ENCODE assay signal across 9 cellular contexts in genomic region chr1:149916193-149916926, GRCh38. TPM values are rescaled to one million over a fixed set of nuclear protein-coding genes. Genes with fewer than 3 reads are reported as not detected.
A peak's percentile ranks its signal among the peaks of the same experiment; 100 is the strongest.
DNase-seq lines count a peak whose midpoint lies in the region; ATAC-seq and TF ChIP-seq lines count a peak whose summit lies in the region.
"Had no signal": no experiment of that assay in that cellular context is flagged by ENCODE, and none has a peak within 500 bp of the region (broad histone marks: within the 10 kb centered on the region; RNA-seq: fewer than 3 reads in every experiment).

No MANE protein-coding gene starts in this region.

- H2AFZ ChIP-seq in neural cell (ENCODE audit: low read depth, low read length): no peak overlapping the region

- peak overlapping the region; percentile 98 for H3K9ac ChIP-seq in neural cell (ENCODE audit: low read length)

- H3K4me3 Mint-ChIP-seq in CD4-positive, alpha-beta memory T cell: peak overlapping the region; percentile 85 to 94 (median 90)
- peak overlapping the region; percentile 81 for H3K4me3 Mint-ChIP-seq in chondrocyte (ENCODE audit: unreplicated experiment)

- CTCF ChIA-PET in CD4-positive, alpha-beta memory T cell (lab: Charles Lee; ENCODE audit: partially characterized antibody): no interaction called here

- TF ChIP-seq RAD21 in neural cell (conservative IDR thresholded peaks at IDR 0.05): no peak

- peak overlapping the region; percentile 87 for H3K4me2 ChIP-seq in neural cell (ENCODE audit: low read length)

- no peaks in the 10 kb centered on the region for H3F3A ChIP-seq in neural cell (ENCODE audit: insufficient read depth, low read length, poor library complexity, severe bottlenecking)

- DNase-seq in CD4-positive, alpha-beta memory T cell: no peak
- DNase-seq in Kasumi-1 (lab: John Stamatoyannopoulos, UW): peak; percentile 53 to 70
- no peak for DNase-seq in chondrocyte (ENCODE audit: low spot score)
- DNase-seq in putamen (ENCODE audit: low spot score): no peak
- DNase-seq in lower lobe of right lung: no peak
- DNase-seq: activated gamma-delta T cell treated with Interleukin-2 at 50 U/mL for 16 hours had no signal

- no peaks in the 10 kb centered on the region for H3K27me3 ChIP-seq in CD4-positive, alpha-beta memory T cell (ENCODE audit: insufficient read depth, low read length)
- H3K27me3 ChIP-seq in neural cell (ENCODE audit: insufficient read depth, low read depth, low read length): no peaks in the 10 kb centered on the region
- H3K27me3 ChIP-seq in lower lobe of right lung (ENCODE audit: low read depth): peaks cover 9% of the 10 kb centered on the region

- no peaks in the 10 kb centered on the region for H3K27me3 Mint-ChIP-seq in CD4-positive, alpha-beta memory T cell
- no peaks in the 10 kb centered on the region for H3K27me3 Mint-ChIP-seq in chondrocyte (ENCODE audit: low read depth)

- ATAC-seq in lower lobe of right lung (no peak), GM18511 (IDR thresholded peaks at IDR 0.05; ENCODE audit: unreplicated experiment) (no peak), HG02884 (IDR thresholded peaks at IDR 0.05; ENCODE audit: unreplicated experiment) (no peak)

- TF ChIP-seq CTCF in chondrocyte (IDR thresholded peaks at IDR 0.05) (no peak), neural cell (IDR thresholded peaks at IDR 0.05; ENCODE audit: poor library complexity, severe bottlenecking) (no peak), lower lobe of right lung (IDR thresholded peaks at IDR 0.05) (no peak)

- no peaks in the 10 kb centered on the region for H3K9me3 ChIP-seq in CD4-positive, alpha-beta memory T cell (ENCODE audit: control insufficient read depth in 1 of 2, low read length in 2 of 2)
- H3K9me3 ChIP-seq in neural cell (ENCODE audit: low read length): no peaks in the 10 kb centered on the region
- no peaks in the 10 kb centered on the region for H3K9me3 ChIP-seq in lower lobe of right lung

- no peaks in the 10 kb centered on the region for H3K9me2 ChIP-seq in neural cell (ENCODE audit: insufficient read depth, low read length)

- peaks cover 0 to 3% (median 0%) of the 10 kb centered on the region in 8 donors for H3K9me3 Mint-ChIP-seq in CD4-positive, alpha-beta memory T cell
- no peaks in the 10 kb centered on the region for H3K9me3 Mint-ChIP-seq in chondrocyte (ENCODE audit: low read depth)

- no peak for TF ChIP-seq EP300 in neural cell (conservative IDR thresholded peaks at IDR 0.05; ENCODE audit: poor library complexity, severe bottlenecking)

- H3K36me3 Mint-ChIP-seq in CD4-positive, alpha-beta memory T cell: peaks cover 0 to 2% of the 10 kb centered on the region in 2 donors
- peaks cover 12% of the 10 kb centered on the region for H3K36me3 Mint-ChIP-seq in chondrocyte (ENCODE audit: low read depth)

- no peaks in the 10 kb centered on the region for H4K20me1 ChIP-seq in neural cell (ENCODE audit: insufficient read depth)

- no peak overlapping the region for H3K27ac ChIP-seq in CD4-positive, alpha-beta memory T cell (ENCODE audit: low read depth, low read length)
- H3K27ac ChIP-seq in neural cell (ENCODE audit: low read length) (peak overlapping the region; percentile 83), lower lobe of right lung (no peak overlapping the region)

- H3K79me2 ChIP-seq in neural cell (replicated peaks; ENCODE audit: insufficient read depth, low read length): peaks cover 42% of the 10 kb centered on the region

- H3K4me1 Mint-ChIP-seq in CD4-positive, alpha-beta memory T cell: peaks cover 17 to 49% (median 29%) of the 10 kb centered on the region in 4 donors
- peaks cover 25% of the 10 kb centered on the region for H3K4me1 Mint-ChIP-seq in chondrocyte (ENCODE audit: low read depth)

- H3K4me1 ChIP-seq in CD4-positive, alpha-beta memory T cell (ENCODE audit: insufficient read depth, low read length): peaks cover 25% of the 10 kb centered on the region
- peaks cover 11% of the 10 kb centered on the region for H3K4me1 ChIP-seq in lower lobe of right lung

- H3K36me3 ChIP-seq in CD4-positive, alpha-beta memory T cell (ENCODE audit: insufficient read depth, low read length): no peaks in the 10 kb centered on the region
- H3K36me3 ChIP-seq in neural cell (ENCODE audit: insufficient read depth, low read length) (no peaks in the 10 kb centered on the region), lower lobe of right lung (no peaks in the 10 kb centered on the region)

- intact Hi-C loops in CD4-positive, alpha-beta memory T cell (cut with micrococcal nuclease): no loop called here
- intact Hi-C loops in lower lobe of right lung (cut with DNase I): no loop called here

- peak overlapping the region; percentile 42 to 93 (median 75) for H3K27ac Mint-ChIP-seq in CD4-positive, alpha-beta memory T cell
- peak overlapping the region; percentile 28 for H3K27ac Mint-ChIP-seq in chondrocyte (ENCODE audit: unreplicated experiment)

- peak overlapping the region; percentile 52 to 59 for H3K4me3 ChIP-seq in CD4-positive, alpha-beta memory T cell (ENCODE audit: low read length in 2 of 2)
- H3K4me3 ChIP-seq in neural cell (ENCODE audit: low read length) (peak overlapping the region; percentile 94), lower lobe of right lung (no peak overlapping the region)

- POLR2A ChIA-PET in CD4-positive, alpha-beta memory T cell (lab: Charles Lee; ENCODE audit: partially characterized antibody): interaction anchor here (0.8 to 3.9 kb wide), 6 partner anchors 9 to 29 kb away, joined by 3 to 32 read pairs (median 4); partner anchors contain the start of gene BOLA1

TF ChIP-seq in neural cell, 6 proteins besides CTCF, POLR2A, EP300 and RAD21:
- TF ChIP-seq, protein P1, sequence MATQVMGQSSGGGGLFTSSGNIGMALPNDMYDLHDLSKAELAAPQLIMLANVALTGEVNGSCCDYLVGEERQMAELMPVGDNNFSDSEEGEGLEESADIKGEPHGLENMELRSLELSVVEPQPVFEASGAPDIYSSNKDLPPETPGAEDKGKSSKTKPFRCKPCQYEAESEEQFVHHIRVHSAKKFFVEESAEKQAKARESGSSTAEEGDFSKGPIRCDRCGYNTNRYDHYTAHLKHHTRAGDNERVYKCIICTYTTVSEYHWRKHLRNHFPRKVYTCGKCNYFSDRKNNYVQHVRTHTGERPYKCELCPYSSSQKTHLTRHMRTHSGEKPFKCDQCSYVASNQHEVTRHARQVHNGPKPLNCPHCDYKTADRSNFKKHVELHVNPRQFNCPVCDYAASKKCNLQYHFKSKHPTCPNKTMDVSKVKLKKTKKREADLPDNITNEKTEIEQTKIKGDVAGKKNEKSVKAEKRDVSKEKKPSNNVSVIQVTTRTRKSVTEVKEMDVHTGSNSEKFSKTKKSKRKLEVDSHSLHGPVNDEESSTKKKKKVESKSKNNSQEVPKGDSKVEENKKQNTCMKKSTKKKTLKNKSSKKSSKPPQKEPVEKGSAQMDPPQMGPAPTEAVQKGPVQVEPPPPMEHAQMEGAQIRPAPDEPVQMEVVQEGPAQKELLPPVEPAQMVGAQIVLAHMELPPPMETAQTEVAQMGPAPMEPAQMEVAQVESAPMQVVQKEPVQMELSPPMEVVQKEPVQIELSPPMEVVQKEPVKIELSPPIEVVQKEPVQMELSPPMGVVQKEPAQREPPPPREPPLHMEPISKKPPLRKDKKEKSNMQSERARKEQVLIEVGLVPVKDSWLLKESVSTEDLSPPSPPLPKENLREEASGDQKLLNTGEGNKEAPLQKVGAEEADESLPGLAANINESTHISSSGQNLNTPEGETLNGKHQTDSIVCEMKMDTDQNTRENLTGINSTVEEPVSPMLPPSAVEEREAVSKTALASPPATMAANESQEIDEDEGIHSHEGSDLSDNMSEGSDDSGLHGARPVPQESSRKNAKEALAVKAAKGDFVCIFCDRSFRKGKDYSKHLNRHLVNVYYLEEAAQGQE (IDR thresholded peaks at IDR 0.05; ENCODE audit: borderline replicate concordance): no peak
- TF ChIP-seq SMC3 (conservative IDR thresholded peaks at IDR 0.05; ENCODE audit: poor library complexity) (no peak), TAF1 (IDR thresholded peaks at IDR 0.05; ENCODE audit: low read depth) (no peak), EZH2 (IDR thresholded peaks at IDR 0.05; ENCODE audit: borderline replicate concordance, insufficient read depth, low read length, poor library complexity, severe bottlenecking) (no peak)

RNA-seq across cellular contexts. Expression of gene SV2A, which starts 1.3 kb away (rescaled TPM):
- total RNA-seq in CD4-positive, alpha-beta memory T cell: 1 to 10 TPM; 4.3 to 5.0 TPM
- 1 to 10 TPM; 2.8 to 2.9 TPM for polyA plus RNA-seq in CD4-positive, alpha-beta memory T cell
- 15.3 to 17.2 TPM (median 16.0 TPM) in 3 replicates for total RNA-seq in chondrocyte
- polyA plus RNA-seq in neural cell: 78.1 and 95.3 TPM in 2 replicates
- 174 and 183 TPM in 2 replicates for polyA minus RNA-seq in neural cell
- 0.86 TPM for total RNA-seq in lower lobe of right lung

RNA-seq across cellular contexts. Expression of gene SF3B4, which starts 11.2 kb away (rescaled TPM):
- total RNA-seq in CD4-positive, alpha-beta memory T cell: 10 to 100 TPM; 47.7 to 48.8 TPM
- 100 to 1,000 TPM in 1 of 2 donors, 10 to 100 TPM in 1; 82.2 to 112 TPM for polyA plus RNA-seq in CD4-positive, alpha-beta memory T cell
- 54.7 to 63.9 TPM (median 58.2 TPM) in 3 replicates for total RNA-seq in chondrocyte
- polyA plus RNA-seq in neural cell: 7.8 and 14.1 TPM in 2 replicates
- polyA minus RNA-seq in neural cell: 10.7 and 15.3 TPM in 2 replicates
- total RNA-seq in lower lobe of right lung: 45.5 TPM

RNA-seq across cellular contexts. Expression of gene BOLA1, which starts 17.0 kb away (rescaled TPM):
- 10 to 100 TPM; 25.2 TPM for total RNA-seq in CD4-positive, alpha-beta memory T cell
- polyA plus RNA-seq in CD4-positive, alpha-beta memory T cell: 10 to 100 TPM; 25.2 to 31.4 TPM
- total RNA-seq in chondrocyte (9.4 to 11.5 TPM (median 10.5 TPM) in 3 replicates), lower lobe of right lung (11.5 TPM)
- polyA plus RNA-seq in neural cell: 19.6 and 26.3 TPM in 2 replicates
- polyA minus RNA-seq in neural cell: 8.6 and 9.0 TPM in 2 replicates

RNA-seq across cellular contexts. Expression of gene MTMR11, which starts 20.3 kb away (rescaled TPM):
- 1 to 10 TPM; 1.3 to 2.1 TPM for total RNA-seq in CD4-positive, alpha-beta memory T cell
- polyA plus RNA-seq in CD4-positive, alpha-beta memory T cell: under 1 TPM in 1 of 2 donors, not detected in 1; 0.28 TPM
- total RNA-seq in chondrocyte: 15.4 to 22.3 TPM (median 17.6 TPM) in 3 replicates
- polyA plus RNA-seq in neural cell: 0.58 and 1.6 TPM in 2 replicates
- 0.46 and 0.49 TPM in 2 replicates for polyA minus RNA-seq in neural cell
- total RNA-seq in lower lobe of right lung: 20.4 TPM

Comparison
In these comparisons a context has a peak if more than half of its experiments do, and no peak if none do; other contexts are left out.
1. DNase-seq: peak in Kasumi-1 (2 of 2); none in CD4-positive, alpha-beta memory T cell (0 of 5), chondrocyte (single experiment), putamen (single experiment) and lower lobe of right lung (single experiment).